In the genomic region with DNA sequence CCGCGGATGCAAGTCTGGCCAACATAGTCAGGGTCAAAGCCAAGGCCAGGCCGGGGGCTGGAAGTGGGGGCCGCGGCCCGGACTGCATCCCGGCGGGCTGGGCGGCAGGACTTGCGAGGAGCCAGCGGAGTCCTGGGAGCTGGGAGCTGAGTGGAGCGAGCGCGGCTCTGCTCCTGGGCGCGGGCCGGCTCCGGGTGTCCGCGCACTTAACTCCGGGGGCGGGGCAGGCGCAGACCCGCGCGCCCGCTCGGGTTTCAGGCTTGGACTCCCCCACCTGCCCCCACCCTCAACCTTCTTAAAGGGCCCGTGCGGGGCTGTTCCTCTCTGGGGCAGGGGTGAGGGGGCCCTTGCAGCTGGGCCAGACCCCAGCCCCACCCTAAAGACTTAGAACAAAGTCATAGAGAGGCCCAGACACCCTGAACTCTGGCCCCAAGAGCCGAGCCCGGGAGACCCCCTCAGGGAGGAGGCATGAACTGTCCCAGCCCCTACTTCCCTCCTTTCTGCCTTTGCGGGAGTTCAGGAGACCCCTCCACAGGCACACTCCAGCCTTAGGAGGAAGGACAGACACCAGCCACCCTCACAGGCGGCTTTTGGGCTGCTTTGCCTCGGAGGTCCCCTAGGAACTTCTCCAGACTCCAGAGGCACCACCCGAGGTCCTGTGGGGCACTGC, we compare ENCODE assay signal across 1 cellular context.
TF ChIP-seq lines count a peak whose summit lies in the region.

A gene with protein sequence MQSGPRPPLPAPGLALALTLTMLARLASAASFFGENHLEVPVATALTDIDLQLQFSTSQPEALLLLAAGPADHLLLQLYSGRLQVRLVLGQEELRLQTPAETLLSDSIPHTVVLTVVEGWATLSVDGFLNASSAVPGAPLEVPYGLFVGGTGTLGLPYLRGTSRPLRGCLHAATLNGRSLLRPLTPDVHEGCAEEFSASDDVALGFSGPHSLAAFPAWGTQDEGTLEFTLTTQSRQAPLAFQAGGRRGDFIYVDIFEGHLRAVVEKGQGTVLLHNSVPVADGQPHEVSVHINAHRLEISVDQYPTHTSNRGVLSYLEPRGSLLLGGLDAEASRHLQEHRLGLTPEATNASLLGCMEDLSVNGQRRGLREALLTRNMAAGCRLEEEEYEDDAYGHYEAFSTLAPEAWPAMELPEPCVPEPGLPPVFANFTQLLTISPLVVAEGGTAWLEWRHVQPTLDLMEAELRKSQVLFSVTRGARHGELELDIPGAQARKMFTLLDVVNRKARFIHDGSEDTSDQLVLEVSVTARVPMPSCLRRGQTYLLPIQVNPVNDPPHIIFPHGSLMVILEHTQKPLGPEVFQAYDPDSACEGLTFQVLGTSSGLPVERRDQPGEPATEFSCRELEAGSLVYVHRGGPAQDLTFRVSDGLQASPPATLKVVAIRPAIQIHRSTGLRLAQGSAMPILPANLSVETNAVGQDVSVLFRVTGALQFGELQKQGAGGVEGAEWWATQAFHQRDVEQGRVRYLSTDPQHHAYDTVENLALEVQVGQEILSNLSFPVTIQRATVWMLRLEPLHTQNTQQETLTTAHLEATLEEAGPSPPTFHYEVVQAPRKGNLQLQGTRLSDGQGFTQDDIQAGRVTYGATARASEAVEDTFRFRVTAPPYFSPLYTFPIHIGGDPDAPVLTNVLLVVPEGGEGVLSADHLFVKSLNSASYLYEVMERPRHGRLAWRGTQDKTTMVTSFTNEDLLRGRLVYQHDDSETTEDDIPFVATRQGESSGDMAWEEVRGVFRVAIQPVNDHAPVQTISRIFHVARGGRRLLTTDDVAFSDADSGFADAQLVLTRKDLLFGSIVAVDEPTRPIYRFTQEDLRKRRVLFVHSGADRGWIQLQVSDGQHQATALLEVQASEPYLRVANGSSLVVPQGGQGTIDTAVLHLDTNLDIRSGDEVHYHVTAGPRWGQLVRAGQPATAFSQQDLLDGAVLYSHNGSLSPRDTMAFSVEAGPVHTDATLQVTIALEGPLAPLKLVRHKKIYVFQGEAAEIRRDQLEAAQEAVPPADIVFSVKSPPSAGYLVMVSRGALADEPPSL (N-terminal part only) (minus strand): TSS at position 181 of the 670 bp plus-strand sequence. CDS start 93 bp downstream, at position 88.

TF ChIP-seq in IMR-90, 13 proteins besides CTCF, POLR2A, EP300 and RAD21:
- TF ChIP-seq SMC3 (IDR thresholded peaks at IDR 0.05; ENCODE audit: low read depth, low read length) (no peak), MAZ (IDR thresholded peaks at IDR 0.05; ENCODE audit: borderline replicate concordance, low read depth, low read length) (peak; percentile 91)
